14 cellular contexts compared by ENCODE assay signal in genomic region chr2:96099861-96100798, GRCh38. TPM values are rescaled to one million over a fixed set of nuclear protein-coding genes. Genes with fewer than 3 reads are reported as not detected.
DNase-seq lines count a peak whose midpoint lies in the region; ATAC-seq and TF ChIP-seq lines count a peak whose summit lies in the region.
"Had no signal": no experiment of that assay in that cellular context is flagged by ENCODE, and none has a peak within 500 bp of the region (broad histone marks: within the 10 kb centered on the region; RNA-seq: fewer than 3 reads in every experiment).

No MANE protein-coding gene starts in this region.

- no peaks in the 10 kb centered on the region for H3K27me3 ChIP-seq in right cardiac atrium (ENCODE audit: control insufficient read depth, insufficient read depth)
- no peaks in the 10 kb centered on the region for H3K27me3 ChIP-seq in adrenal gland
- H3K27me3 ChIP-seq in right lobe of liver = no peaks in the 10 kb centered on the region
- H3K27me3 ChIP-seq in aorta (ENCODE audit: control insufficient read depth in 1 of 2, insufficient read depth in 2 of 2, low read length in 1 of 2) = no peaks in the 10 kb centered on the region
- H3K27me3 ChIP-seq: neutrophil had no signal

- H3K4me3 ChIP-seq in right cardiac atrium (ENCODE audit: low read length) = no peak overlapping the region
- no peak overlapping the region for H3K4me3 ChIP-seq in adrenal gland
- H3K4me3 ChIP-seq in right lobe of liver = no peak overlapping the region
- H3K4me3 ChIP-seq in aorta (ENCODE audit: low read length in 2 of 2) = no peak overlapping the region
- H3K4me3 ChIP-seq: esophagus squamous epithelium had no signal

- TF ChIP-seq CTCF in adrenal gland (IDR thresholded peaks at IDR 0.05) = no peak
- no peak for TF ChIP-seq CTCF in right lobe of liver (IDR thresholded peaks at IDR 0.05)

- no peak overlapping the region for H3K27ac ChIP-seq in right cardiac atrium (ENCODE audit: low read length)
- H3K27ac ChIP-seq in adrenal gland = peak overlapping the region in 1 of 5 donors; percentile 87
- no peak overlapping the region for H3K27ac ChIP-seq in right lobe of liver
- no peak overlapping the region for H3K27ac ChIP-seq in aorta (ENCODE audit: low read depth in 1 of 2, low read length in 2 of 2)
- H3K27ac ChIP-seq: C4-2B, HL-60, neutrophil had no signal

- H3K9me3 ChIP-seq in right cardiac atrium (ENCODE audit: control insufficient read depth, low read length) = no peaks in the 10 kb centered on the region
- peaks cover 0 to 1% (median 0%) of the 10 kb centered on the region in 3 donors for H3K9me3 ChIP-seq in adrenal gland (replicated peaks in 1 of 3)
- no peaks in the 10 kb centered on the region for H3K9me3 ChIP-seq in right lobe of liver
- peaks cover 1% of the 10 kb centered on the region for H3K9me3 ChIP-seq in aorta (ENCODE audit: control insufficient read depth, low read length)

- intact Hi-C loops in cardiac septum (cut with DNase I) (no loop called here), right cardiac atrium (cut with DNase I) (no loop called here), adrenal gland (cut with DNase I) (no loop called here), right lobe of liver (cut with DNase I) (no loop called here), aorta (cut with DNase I) (no loop called here)

- H3K36me3 ChIP-seq in adrenal gland (replicated peaks in 1 of 2) (no peaks in the 10 kb centered on the region), right lobe of liver (no peaks in the 10 kb centered on the region), aorta (ENCODE audit: control insufficient read depth in 1 of 2, insufficient read depth in 2 of 2, low read length in 1 of 2) (no peaks in the 10 kb centered on the region)
- H3K36me3 ChIP-seq: esophagus squamous epithelium, neutrophil had no signal

- TF ChIP-seq POLR2A in adrenal gland (IDR thresholded peaks at IDR 0.05) (no peak), right lobe of liver (IDR thresholded peaks at IDR 0.05) (no peak)

- H3K4me1 ChIP-seq in right cardiac atrium (ENCODE audit: control insufficient read depth, insufficient read depth, low read length) (peaks cover 6% of the 10 kb centered on the region), adrenal gland (replicated peaks in 1 of 2) (peaks cover 0 to 13% of the 10 kb centered on the region in 2 donors), right lobe of liver (no peaks in the 10 kb centered on the region), aorta (ENCODE audit: control insufficient read depth in 1 of 2, insufficient read depth in 2 of 2, low read length in 2 of 2) (no peaks in the 10 kb centered on the region)

- 69% methylated on average over 12 of the region's 12 CpGs for WGBS in right cardiac atrium
- WGBS in adrenal gland, 4 donors = 74 to 77% (median 75%) methylated on average over 9 to 12 of the region's 12 CpGs
- WGBS in right lobe of liver (ENCODE audit: insufficient coverage, low coverage, low lambda C conversion rate, missing lambda C conversion rate) = 50% methylated on average over 7 of the region's 12 CpGs
- WGBS in aorta, 2 donors = 92% methylated on average over 12 of the region's 12 CpGs

- no peak for ATAC-seq in right cardiac atrium
- peak in 1 of 4 donors; percentile 11 for ATAC-seq in right lobe of liver
- no peak for ATAC-seq in aorta (ENCODE audit: low FRiP score)
- ATAC-seq in HG02973 (IDR thresholded peaks at IDR 0.05; ENCODE audit: unreplicated experiment) = no peak
- ATAC-seq: T-helper 17 cell had no signal

- DNase-seq in cardiac septum (ENCODE audit: low spot score) = peak; percentile 62
- no peak for DNase-seq in right cardiac atrium
- DNase-seq in adrenal gland = peak; percentile 9 to 71 (median 17)
- DNase-seq in right lobe of liver = peak in 2 of 3 donors; percentile 41 to 46
- peak; percentile 39 to 54 for DNase-seq in aorta
- no peak for DNase-seq in DMS114 treated with DMSO at 0.1 percent for 48 hours (lab: John Stamatoyannopoulos, UW; ENCODE audit: unreplicated experiment)
- DNase-seq in HPDE6-E6E7 (ENCODE audit: extremely low spot score) = no peak
- DNase-seq: esophagus squamous epithelium, immature natural killer cell had no signal

RNA-seq across cellular contexts. Expression of gene ADRA2B, which starts 16.2 kb away (rescaled TPM):
- 5.5 TPM for total RNA-seq in cardiac septum
- under 1 TPM; 0.11 to 0.91 (median 0.66) TPM for total RNA-seq in right cardiac atrium
- 2.2 TPM for polyA plus RNA-seq in right cardiac atrium
- 10 to 100 TPM in 1 of 8 donors, 1 to 10 TPM in 6, under 1 TPM in 1; 0.95 to 12.9 (median 4.3) TPM for total RNA-seq in adrenal gland
- polyA plus RNA-seq in adrenal gland = 1 to 10 TPM; 1.2 to 5.5 (median 2.0) TPM
- 1 to 10 TPM; 1.7 to 8.1 (median 3.2) TPM for total RNA-seq in right lobe of liver
- 10 to 100 TPM in 1 of 2 donors, under 1 TPM in 1; 0.81 to 34.0 TPM for total RNA-seq in aorta
- under 1 TPM in 1 of 2 donors, not detected in 1; 0.26 TPM for polyA plus RNA-seq in aorta

RNA-seq across cellular contexts. Expression of gene ASTL, which starts 38.2 kb away (rescaled TPM):
- total RNA-seq in cardiac septum (not detected), right cardiac atrium (not detected), adrenal gland (not detected), right lobe of liver (not detected), aorta (under 1 TPM; 0.57 to 0.62 TPM)
- polyA plus RNA-seq in right cardiac atrium (not detected), adrenal gland (not detected), aorta (not detected)
- polyA plus RNA-seq: immature natural killer cell had no signal

RNA-seq across cellular contexts. Expression of gene DUSP2, which starts 45.1 kb away (rescaled TPM):
- total RNA-seq in cardiac septum (1.3 TPM), right cardiac atrium (1 to 10 TPM; 1.2 to 2.6 (median 1.4) TPM), adrenal gland (1 to 10 TPM in 7 of 8 donors, under 1 TPM in 1; 0.97 to 4.7 (median 2.3) TPM), right lobe of liver (1 to 10 TPM in 5 of 6 experiments, under 1 TPM in 1; 0.44 to 2.5 (median 1.2) TPM), aorta (1 to 10 TPM; 5.7 to 7.5 TPM)
- polyA plus RNA-seq in right cardiac atrium (2.2 TPM), adrenal gland (1 to 10 TPM in 2 of 3 donors, under 1 TPM in 1; 0.48 to 2.4 (median 1.9) TPM), aorta (1 to 10 TPM; 1.2 to 1.9 TPM)

Comparison
In these comparisons a context has a peak if more than half of its experiments do, and no peak if none do; other contexts are left out.
1. DNase-seq: peak in cardiac septum (single experiment), adrenal gland (7 of 7), right lobe of liver (2 of 3) and aorta (2 of 2); none in right cardiac atrium (0 of 3), DMS114 treated with DMSO at 0.1 percent for 48 hours (single experiment) and HPDE6-E6E7 (single experiment).